In the genomic region with DNA sequence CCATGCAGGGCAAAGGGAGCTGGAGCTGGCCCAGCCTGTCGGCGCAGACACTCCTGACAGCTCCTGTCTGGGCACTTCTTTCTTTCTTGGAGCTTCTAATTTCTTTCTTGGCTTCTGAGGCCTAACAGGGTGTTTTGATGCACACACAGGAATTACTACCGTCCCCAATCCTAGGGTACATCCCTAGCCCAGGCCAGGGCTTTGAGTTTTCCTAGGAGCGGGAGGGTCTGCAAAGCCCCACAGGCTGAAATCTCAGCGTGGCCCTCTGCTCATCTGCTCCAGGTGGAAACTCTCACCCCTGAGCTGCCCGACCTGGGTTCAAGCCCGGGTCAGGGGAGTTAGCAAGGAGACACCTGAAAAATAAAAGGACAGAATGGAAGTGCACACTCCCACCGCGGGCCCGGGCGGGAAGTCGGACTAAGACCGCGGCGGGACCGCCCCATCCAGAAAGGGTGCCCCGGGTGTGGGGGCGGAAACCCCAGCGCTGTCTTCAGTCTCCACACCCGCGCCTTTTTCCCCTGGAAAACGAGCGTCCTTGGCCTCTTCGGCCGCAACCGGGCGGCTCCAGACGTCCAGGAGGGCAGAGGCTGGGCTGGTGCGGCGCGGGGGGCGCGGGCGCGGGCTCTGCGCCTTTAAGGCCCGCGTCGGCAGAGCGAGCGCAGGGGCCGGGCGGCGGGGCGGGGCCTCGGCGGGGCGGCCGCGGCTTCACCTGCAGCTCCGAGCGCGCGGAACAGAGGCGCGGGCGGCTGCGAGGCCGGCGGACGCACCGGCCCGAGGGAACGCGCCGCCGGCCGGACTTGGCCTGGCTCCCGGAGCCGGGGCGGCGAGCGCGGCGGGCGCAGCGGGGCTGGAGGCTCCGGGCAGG, we compare ENCODE assay signal across 9 cellular contexts. TPM values are rescaled to one million over a fixed set of nuclear protein-coding genes. Genes with fewer than 3 reads are reported as not detected.
A peak's percentile ranks its signal among the peaks of the same experiment; 100 is the strongest.
DNase-seq lines count a peak whose midpoint lies in the region; TF ChIP-seq lines count a peak whose summit lies in the region.
"Had no signal": no experiment of that assay in that cellular context is flagged by ENCODE, and none has a peak within 500 bp of the region (broad histone marks: within the 10 kb centered on the region; RNA-seq: fewer than 3 reads in every experiment).

Gene CDH4 (plus strand): TSS at position 733 of the 865 bp plus-strand sequence.

- no peak for DNase-seq in BJ (ENCODE audit: low read depth)
- peak; percentile 12 for DNase-seq in MG63
- peak; percentile 74 for DNase-seq in endodermal cell
- no peak for DNase-seq in dedifferentiated amniotic fluid mesenchymal stem cell (ENCODE audit: extremely low spot score)
- no peak for DNase-seq in T-helper 9 cell
- no peak for DNase-seq in stimulated activated CD4-positive, alpha-beta T cell treated with anti-CD3 and anti-CD28 coated beads, Interleukin-1b, Interleukin-23, amount 100 ng/mL, for 48 hours
- DNase-seq in effector CD4-positive, alpha-beta T cell = no peak

- H3K36me3 ChIP-seq in BJ (ENCODE audit: control insufficient read depth, insufficient read depth, low read length) = no peaks in the 10 kb centered on the region
- H3K36me3 ChIP-seq in MG63 = no peaks in the 10 kb centered on the region
- no peaks in the 10 kb centered on the region for H3K36me3 ChIP-seq in endodermal cell (ENCODE audit: control insufficient read depth, insufficient read depth, low read length)

- no peak within 1 kb of the TSS for H3K9ac ChIP-seq in endodermal cell (ENCODE audit: extremely low read depth, low read length, poor library complexity, severe bottlenecking)

- 6 to 35% methylated on average over 6 to 78 of the region's 78 CpGs for WGBS in endodermal cell (ENCODE audit: insufficient coverage in 1 of 2, insufficient read length in 1 of 2), 2 experiments

- TF ChIP-seq CTCF in BJ (IDR thresholded peaks at IDR 0.05; ENCODE audit: insufficient read depth, low read depth, low read length) (no peak), endodermal cell (conservative IDR thresholded peaks at IDR 0.05) (no peak), nephron (IDR thresholded peaks at IDR 0.05; ENCODE audit: unreplicated experiment in 3 of 3) (no peak)

- H3K4me3 ChIP-seq in BJ (ENCODE audit: low read depth, low read length) (peak within 1 kb of the TSS; percentile 50), MG63 (peak within 1 kb of the TSS; percentile 28; the same call in 1 of the 2 replicates), endodermal cell (ENCODE audit: low read length) (peak within 1 kb of the TSS; percentile 58)

- H3K27me3 Mint-ChIP-seq in endodermal cell (ENCODE audit: insufficient read depth) = peaks cover 80% of the 10 kb centered on the region
- peaks cover 78% of the 10 kb centered on the region for H3K27me3 Mint-ChIP-seq in nephron (ENCODE audit: low read depth)

- H3K27me3 ChIP-seq in BJ (ENCODE audit: control insufficient read depth, insufficient read depth, low read length) (peaks cover 22% of the 10 kb centered on the region), MG63 (peaks cover 49% of the 10 kb centered on the region), endodermal cell (ENCODE audit: control insufficient read depth, insufficient read depth, low read length, poor library complexity, severe bottlenecking) (peaks cover 89% of the 10 kb centered on the region)

- no peaks in the 10 kb centered on the region for H3K4me1 ChIP-seq in endodermal cell (ENCODE audit: control insufficient read depth, insufficient read depth, low read length)

- H3K4me3 Mint-ChIP-seq in endodermal cell (peak within 1 kb of the TSS; percentile 48), nephron (peak within 1 kb of the TSS; percentile 76 to 83 (median 77))

- H3K36me3 Mint-ChIP-seq in endodermal cell (ENCODE audit: low read depth) (no peaks in the 10 kb centered on the region), nephron (ENCODE audit: low read depth) (no peaks in the 10 kb centered on the region)

- CTCF ChIA-PET in BJ (lab: Yijun Ruan, JAX) = interaction anchor here (0.6 to 2.4 kb wide), 3 partner anchors 10 to 234 kb away, joined by 3 to 12 read pairs (median 8); no protein-coding TSS in a partner anchor

- no peak within 1 kb of the TSS for H3K27ac ChIP-seq in endodermal cell (ENCODE audit: low read depth, low read length)

- no peaks in the 10 kb centered on the region for H3K9me3 ChIP-seq in MG63
- H3K9me3 ChIP-seq in endodermal cell (ENCODE audit: control insufficient read depth, low read length) = no peaks in the 10 kb centered on the region

- H3K4me1 Mint-ChIP-seq in endodermal cell (peaks cover 9% of the 10 kb centered on the region), nephron (peaks cover 6% of the 10 kb centered on the region)

- no peaks in the 10 kb centered on the region for H3K9me3 Mint-ChIP-seq in endodermal cell
- H3K9me3 Mint-ChIP-seq in nephron = peaks cover under 1% of the 10 kb centered on the region
- H3K9me3 Mint-ChIP-seq: activated naive CD4-positive, alpha-beta T cell treated with anti-CD3 and anti-CD28 coated beads, Interleukin-2, amount 50 U/mL, for 72 hours had no signal

- POLR2A ChIA-PET in BJ (lab: Charles Lee) = no interaction called here

- H3K27ac Mint-ChIP-seq in endodermal cell = no peak within 1 kb of the TSS
- H3K27ac Mint-ChIP-seq in nephron = no peak within 1 kb of the TSS
- H3K27ac Mint-ChIP-seq: activated naive CD4-positive, alpha-beta T cell treated with anti-CD3 and anti-CD28 coated beads, Interleukin-2, amount 50 U/mL, for 72 hours had no signal

RNA-seq across cellular contexts. Expression of gene CDH4, which starts in this region (rescaled TPM):
- polyA plus RNA-seq in BJ (2011; rRNA removed) = 0.81 and 1.5 TPM in 2 replicates
- 1.6 and 2.0 TPM in 2 replicates for polyA minus RNA-seq in BJ (2011; rRNA and poly(A)+ RNA removed)
- not detected in 2 replicates for total RNA-seq in MG63 (2014; rRNA removed; shearing (Covaris generic); ENCODE audit: low replicate concordance)
- 1 to 10 TPM; 1.8 to 5.8 TPM for total RNA-seq in endodermal cell
- 13.5 TPM for polyA plus RNA-seq in endodermal cell (2013, experiment 1 of 2)
- 14.2 TPM for polyA plus RNA-seq in endodermal cell (2013, experiment 2 of 2)

Comparison
In these comparisons a context has a peak if more than half of its experiments do, and no peak if none do; other contexts are left out.
1. Peak in DNase-seq and H3K4me3 ChIP-seq in MG63; RNA of the gene not detected or under 1 TPM.